ENCODE assay signal across 1 cellular context in the genomic region with DNA sequence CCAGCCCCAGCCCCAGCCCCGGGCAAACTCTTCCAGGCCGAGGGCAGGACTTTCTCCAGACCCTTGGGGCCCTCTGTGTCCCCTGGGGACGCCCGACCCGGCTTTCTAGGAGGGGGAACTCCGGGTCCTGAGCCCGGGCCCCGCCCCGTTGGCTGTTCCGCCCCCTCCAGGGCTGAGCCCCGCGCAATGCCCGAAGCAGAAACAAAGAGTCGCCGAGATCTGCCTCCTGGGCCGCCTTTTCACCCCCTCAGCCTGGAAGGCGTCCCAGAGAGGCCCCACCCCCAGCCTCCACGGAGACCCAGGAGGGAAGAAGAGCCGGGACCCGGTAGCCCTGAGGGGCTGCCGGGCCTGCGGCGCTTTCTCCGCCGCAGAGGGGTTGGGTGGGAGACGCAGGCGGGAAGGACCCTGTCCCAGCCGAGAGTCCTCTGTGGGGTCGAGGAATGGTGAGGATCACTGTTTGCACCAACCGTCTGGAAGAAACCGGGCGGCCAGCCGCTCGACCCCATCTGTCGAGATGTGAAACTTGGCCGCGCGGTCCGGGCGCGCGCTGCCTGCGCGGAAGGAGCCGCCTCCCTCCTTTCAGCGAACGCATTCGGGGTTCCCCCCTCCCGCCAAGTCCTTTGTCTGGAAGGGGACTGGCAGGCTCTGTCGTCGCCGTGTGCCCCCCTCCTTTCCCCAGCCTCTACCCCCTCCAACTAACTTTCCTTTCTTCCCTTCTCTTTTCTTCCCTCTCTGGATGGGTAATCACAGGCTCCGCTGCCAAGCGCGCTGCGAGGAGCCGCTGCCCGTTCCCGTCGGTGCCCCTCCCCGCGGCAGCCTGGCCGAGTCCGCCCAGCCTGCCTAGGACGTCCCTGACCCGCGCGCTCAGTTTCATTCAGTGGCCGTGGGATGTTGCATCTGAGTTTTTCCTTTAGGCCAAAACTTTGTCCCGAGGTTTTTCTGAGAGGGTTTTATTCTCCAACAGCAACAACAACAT.
A peak's percentile ranks its signal among the peaks of the same experiment; 100 is the strongest.
TF ChIP-seq lines count a peak whose summit lies in the region.

No MANE protein-coding gene starts in this region.

TF ChIP-seq in HEK293, 187 proteins besides CTCF, POLR2A, EP300 and RAD21 (continued from another document):
- no peak for TF ChIP-seq TCF7L2 (IDR thresholded peaks at IDR 0.05; ENCODE audit: borderline replicate concordance, low read depth, low read length)
- peak; percentile 78; the same call in 1 of the 2 replicates for TF ChIP-seq ZBTB20 (tag by site-specific recombination; IDR thresholded peaks at IDR 0.05)
- TF ChIP-seq ZNF670 (tag by site-specific recombination; IDR thresholded peaks at IDR 0.05; ENCODE audit: low read depth), result no peak
- TF ChIP-seq, protein P1, sequence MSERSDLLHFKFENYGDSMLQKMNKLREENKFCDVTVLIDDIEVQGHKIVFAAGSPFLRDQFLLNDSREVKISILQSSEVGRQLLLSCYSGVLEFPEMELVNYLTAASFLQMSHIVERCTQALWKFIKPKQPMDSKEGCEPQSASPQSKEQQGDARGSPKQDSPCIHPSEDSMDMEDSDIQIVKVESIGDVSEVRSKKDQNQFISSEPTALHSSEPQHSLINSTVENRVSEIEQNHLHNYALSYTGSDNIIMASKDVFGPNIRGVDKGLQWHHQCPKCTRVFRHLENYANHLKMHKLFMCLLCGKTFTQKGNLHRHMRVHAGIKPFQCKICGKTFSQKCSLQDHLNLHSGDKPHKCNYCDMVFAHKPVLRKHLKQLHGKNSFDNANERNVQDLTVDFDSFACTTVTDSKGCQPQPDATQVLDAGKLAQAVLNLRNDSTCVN (tag by site-specific recombination; optimal IDR thresholded peaks at IDR 0.05), result peak; percentile 92
- TF ChIP-seq GLIS1 (tag by site-specific recombination; IDR thresholded peaks at IDR 0.05), result peak; percentile 90
- TF ChIP-seq ZNF223 (tag by site-specific recombination; IDR thresholded peaks at IDR 0.05), result no peak
- 0 out of 2 replicates have a peak, but pooled peaks have one; percentile 24 for TF ChIP-seq ZNF660 (tag by site-specific recombination; IDR thresholded peaks at IDR 0.05)
- peak; percentile 75 for TF ChIP-seq ZNF600 (tag by site-specific recombination; IDR thresholded peaks at IDR 0.05)
- no peak for TF ChIP-seq ZSCAN30 (tag by site-specific recombination; IDR thresholded peaks at IDR 0.05)
- TF ChIP-seq, protein P2, sequence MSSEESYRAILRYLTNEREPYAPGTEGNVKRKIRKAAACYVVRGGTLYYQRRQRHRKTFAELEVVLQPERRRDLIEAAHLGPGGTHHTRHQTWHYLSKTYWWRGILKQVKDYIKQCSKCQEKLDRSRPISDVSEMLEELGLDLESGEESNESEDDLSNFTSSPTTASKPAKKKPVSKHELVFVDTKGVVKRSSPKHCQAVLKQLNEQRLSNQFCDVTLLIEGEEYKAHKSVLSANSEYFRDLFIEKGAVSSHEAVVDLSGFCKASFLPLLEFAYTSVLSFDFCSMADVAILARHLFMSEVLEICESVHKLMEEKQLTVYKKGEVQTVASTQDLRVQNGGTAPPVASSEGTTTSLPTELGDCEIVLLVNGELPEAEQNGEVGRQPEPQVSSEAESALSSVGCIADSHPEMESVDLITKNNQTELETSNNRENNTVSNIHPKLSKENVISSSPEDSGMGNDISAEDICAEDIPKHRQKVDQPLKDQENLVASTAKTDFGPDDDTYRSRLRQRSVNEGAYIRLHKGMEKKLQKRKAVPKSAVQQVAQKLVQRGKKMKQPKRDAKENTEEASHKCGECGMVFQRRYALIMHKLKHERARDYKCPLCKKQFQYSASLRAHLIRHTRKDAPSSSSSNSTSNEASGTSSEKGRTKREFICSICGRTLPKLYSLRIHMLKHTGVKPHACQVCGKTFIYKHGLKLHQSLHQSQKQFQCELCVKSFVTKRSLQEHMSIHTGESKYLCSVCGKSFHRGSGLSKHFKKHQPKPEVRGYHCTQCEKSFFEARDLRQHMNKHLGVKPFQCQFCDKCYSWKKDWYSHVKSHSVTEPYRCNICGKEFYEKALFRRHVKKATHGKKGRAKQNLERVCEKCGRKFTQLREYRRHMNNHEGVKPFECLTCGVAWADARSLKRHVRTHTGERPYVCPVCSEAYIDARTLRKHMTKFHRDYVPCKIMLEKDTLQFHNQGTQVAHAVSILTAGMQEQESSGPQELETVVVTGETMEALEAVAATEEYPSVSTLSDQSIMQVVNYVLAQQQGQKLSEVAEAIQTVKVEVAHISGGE (tag by site-specific recombination; conservative IDR thresholded peaks at IDR 0.05; ENCODE audit: low read depth), result no peak
- 0 out of 2 replicates have a peak, but pooled peaks have one; percentile 9 for TF ChIP-seq ZNF777 (tag by site-specific recombination; IDR thresholded peaks at IDR 0.05; ENCODE audit: borderline replicate concordance)
- no peak for TF ChIP-seq ZNF707 (tag by site-specific recombination; IDR thresholded peaks at IDR 0.05)
- peak; percentile 87 for TF ChIP-seq ZBTB8A (tag by site-specific recombination; IDR thresholded peaks at IDR 0.05)
- no peak for TF ChIP-seq ZNF843 (tag by site-specific recombination; IDR thresholded peaks at IDR 0.05)
- TF ChIP-seq, protein P3, sequence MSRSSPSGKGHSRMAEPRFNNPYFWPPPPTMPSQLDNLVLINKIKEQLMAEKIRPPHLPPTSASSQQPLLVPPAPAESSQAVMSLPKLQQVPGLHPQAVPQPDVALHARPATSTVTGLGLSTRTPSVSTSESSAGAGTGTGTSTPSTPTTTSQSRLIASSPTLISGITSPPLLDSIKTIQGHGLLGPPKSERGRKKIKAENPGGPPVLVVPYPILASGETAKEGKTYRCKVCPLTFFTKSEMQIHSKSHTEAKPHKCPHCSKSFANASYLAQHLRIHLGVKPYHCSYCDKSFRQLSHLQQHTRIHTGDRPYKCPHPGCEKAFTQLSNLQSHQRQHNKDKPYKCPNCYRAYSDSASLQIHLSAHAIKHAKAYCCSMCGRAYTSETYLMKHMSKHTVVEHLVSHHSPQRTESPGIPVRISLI (tag by site-specific recombination; IDR thresholded peaks at IDR 0.05), result no peak
- TF ChIP-seq KLF8 (tag by site-specific recombination; IDR thresholded peaks at IDR 0.05), result peak; percentile 37; the same call in 1 of the 2 replicates
- TF ChIP-seq, protein P4, sequence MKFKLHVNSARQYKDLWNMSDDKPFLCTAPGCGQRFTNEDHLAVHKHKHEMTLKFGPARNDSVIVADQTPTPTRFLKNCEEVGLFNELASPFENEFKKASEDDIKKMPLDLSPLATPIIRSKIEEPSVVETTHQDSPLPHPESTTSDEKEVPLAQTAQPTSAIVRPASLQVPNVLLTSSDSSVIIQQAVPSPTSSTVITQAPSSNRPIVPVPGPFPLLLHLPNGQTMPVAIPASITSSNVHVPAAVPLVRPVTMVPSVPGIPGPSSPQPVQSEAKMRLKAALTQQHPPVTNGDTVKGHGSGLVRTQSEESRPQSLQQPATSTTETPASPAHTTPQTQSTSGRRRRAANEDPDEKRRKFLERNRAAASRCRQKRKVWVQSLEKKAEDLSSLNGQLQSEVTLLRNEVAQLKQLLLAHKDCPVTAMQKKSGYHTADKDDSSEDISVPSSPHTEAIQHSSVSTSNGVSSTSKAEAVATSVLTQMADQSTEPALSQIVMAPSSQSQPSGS (tag by site-specific recombination; IDR thresholded peaks at IDR 0.05; ENCODE audit: low read depth), result no peak
- no peak for TF ChIP-seq ZNF558 (tag by site-specific recombination; IDR thresholded peaks at IDR 0.05)
